ENCODE assay signal across 9 cellular contexts in genomic region chr4:156294577-156294976, GRCh38.
A peak's percentile ranks its signal among the peaks of the same experiment; 100 is the strongest.
DNase-seq lines count a peak whose midpoint lies in the region; ATAC-seq and TF ChIP-seq lines count a peak whose summit lies in the region.
"Had no signal": no experiment of that assay in that cellular context is flagged by ENCODE, and none has a peak within 500 bp of the region (broad histone marks: within the 10 kb centered on the region; RNA-seq: fewer than 3 reads in every experiment).

No MANE protein-coding gene starts in this region.

- H3K27me3 Mint-ChIP-seq in CD8-positive, alpha-beta memory T cell, result no peaks in the 10 kb centered on the region
- H3K27me3 Mint-ChIP-seq: memory B cell had no signal

- TF ChIP-seq CTCF in WERI-Rb-1 (IDR thresholded peaks at IDR 0.05; ENCODE audit: low read depth, low read length) (peak; percentile 46; the same call in 1 of the 2 replicates), left lung (IDR thresholded peaks at IDR 0.05) (no peak), GM13976 (IDR thresholded peaks at IDR 0.05; ENCODE audit: borderline replicate concordance, control extremely low read depth, extremely low read depth, insufficient read depth, missing control alignments) (no peak)

- no peaks in the 10 kb centered on the region for H3K4me1 Mint-ChIP-seq in CD8-positive, alpha-beta memory T cell
- H3K4me1 Mint-ChIP-seq: memory B cell had no signal

- no peak overlapping the region for H3K4me3 ChIP-seq in WERI-Rb-1 (ENCODE audit: low read depth, low read length)
- H3K4me3 ChIP-seq in left lung, result no peak overlapping the region
- H3K4me3 ChIP-seq in CD8-positive, alpha-beta memory T cell (ENCODE audit: low read length), result no peak overlapping the region

- peak; percentile 72 for ATAC-seq in left lung

- no peak overlapping the region for H3K27ac Mint-ChIP-seq in CD8-positive, alpha-beta memory T cell
- H3K27ac Mint-ChIP-seq: memory B cell had no signal

- H3K36me3 ChIP-seq in WERI-Rb-1 (no peaks in the 10 kb centered on the region), left lung (no peaks in the 10 kb centered on the region)
- no peaks in the 10 kb centered on the region for H3K36me3 ChIP-seq in CD8-positive, alpha-beta memory T cell (ENCODE audit: insufficient read depth, low read length)

- H3K27me3 ChIP-seq in WERI-Rb-1 (ENCODE audit: insufficient read depth, low read depth, severe bottlenecking) (no peaks in the 10 kb centered on the region), left lung (no peaks in the 10 kb centered on the region)
- no peaks in the 10 kb centered on the region for H3K27me3 ChIP-seq in CD8-positive, alpha-beta memory T cell (ENCODE audit: insufficient read depth, low read length, poor library complexity, severe bottlenecking)

- DNase-seq in ELR (ENCODE audit: low read depth), result peak; percentile 90
- DNase-seq in NCI-H1105 (lab: John Stamatoyannopoulos, UW), result peak; percentile 17
- DNase-seq in WERI-Rb-1, result peak; percentile 11
- no peak for DNase-seq in left lung
- no peak for DNase-seq in posterior vena cava (ENCODE audit: low spot score)
- DNase-seq in CD8-positive, alpha-beta memory T cell, result no peak
- no peak for DNase-seq in GM13976 (ENCODE audit: low spot score)
- no peak for DNase-seq in activated effector memory CD4-positive, alpha-beta T cell treated with Interleukin-2 at 50 U/mL for 16 hours

- in situ Hi-C loops in GM13976 (cut with MboI; ENCODE audit: low sequenced_read_pairs, unreplicated experiment), result no loop called here

- intact Hi-C loops in left lung (cut with DNase I), result no loop called here
- intact Hi-C loops in posterior vena cava (cut with DNase I), result no loop called here

- H3K9me3 ChIP-seq in WERI-Rb-1 (ENCODE audit: severe bottlenecking), result no peaks in the 10 kb centered on the region
- H3K9me3 ChIP-seq in left lung, result no peaks in the 10 kb centered on the region
- no peaks in the 10 kb centered on the region for H3K9me3 ChIP-seq in CD8-positive, alpha-beta memory T cell (ENCODE audit: low read length)

- peaks cover 0 to 8% (median 4%) of the 10 kb centered on the region in 5 donors for H3K9me3 Mint-ChIP-seq in CD8-positive, alpha-beta memory T cell

- peaks cover 0 to 7% of the 10 kb centered on the region in 2 donors for H3K4me1 ChIP-seq in left lung
- no peaks in the 10 kb centered on the region for H3K4me1 ChIP-seq in CD8-positive, alpha-beta memory T cell (ENCODE audit: insufficient read depth, low read length)

- CTCF ChIA-PET in CD8-positive, alpha-beta memory T cell (lab: Charles Lee), result no interaction called here

- no peak overlapping the region for H3K4me3 Mint-ChIP-seq in CD8-positive, alpha-beta memory T cell
- H3K4me3 Mint-ChIP-seq: memory B cell had no signal

- POLR2A ChIA-PET in CD8-positive, alpha-beta memory T cell (lab: Charles Lee), result no interaction called here

- no peaks in the 10 kb centered on the region for H3K36me3 Mint-ChIP-seq in CD8-positive, alpha-beta memory T cell
- H3K36me3 Mint-ChIP-seq: memory B cell had no signal

- H3K27ac ChIP-seq in WERI-Rb-1 (no peak overlapping the region), left lung (no peak overlapping the region)
- no peak overlapping the region for H3K27ac ChIP-seq in CD8-positive, alpha-beta memory T cell (ENCODE audit: low read depth, low read length)

Comparison
In these comparisons a context has a peak if more than half of its experiments do, and no peak if none do; other contexts are left out.
1. DNase-seq: peak in ELR (single experiment), NCI-H1105 (single experiment) and WERI-Rb-1 (single experiment); none in left lung (0 of 2), posterior vena cava (single experiment), CD8-positive, alpha-beta memory T cell (0 of 5), GM13976 (single experiment) and activated effector memory CD4-positive, alpha-beta T cell treated with Interleukin-2 at 50 U/mL for 16 hours (single experiment).